Comparison of ENCODE assay signal across 12 cellular contexts in the genomic region with DNA sequence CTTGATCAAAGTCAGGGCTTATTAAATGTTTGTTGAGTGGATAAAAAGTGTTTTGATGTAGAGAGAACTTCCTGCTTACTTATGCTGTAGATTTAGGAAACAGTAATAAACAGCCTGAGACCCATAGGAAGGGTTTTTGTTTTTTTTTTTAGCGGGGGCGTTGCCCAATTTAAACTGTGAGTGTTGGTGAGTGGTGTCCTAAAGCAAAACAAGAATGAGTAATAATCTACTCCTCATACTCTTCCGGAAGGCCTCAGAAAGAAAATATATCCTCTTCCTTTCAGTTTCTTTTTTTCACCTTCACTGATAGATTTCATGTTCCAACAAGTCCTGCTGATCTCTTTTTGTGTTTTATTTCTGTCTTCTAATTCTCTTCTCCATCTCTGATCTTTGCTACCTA.
DNase-seq lines count a peak whose midpoint lies in the region; ATAC-seq and TF ChIP-seq lines count a peak whose summit lies in the region.
"Had no signal": no experiment of that assay in that cellular context is flagged by ENCODE, and none has a peak within 500 bp of the region (broad histone marks: within the 10 kb centered on the region; RNA-seq: fewer than 3 reads in every experiment).

No MANE protein-coding gene starts in this region.

- no peaks in the 10 kb centered on the region for H3K27me3 Mint-ChIP-seq in activated T-cell treated with anti-CD3 and anti-CD28 coated beads, Interleukin-2, amount 50 U/mL, for 4 hours (ENCODE audit: low read depth)
- peaks cover 4% of the 10 kb centered on the region for H3K27me3 Mint-ChIP-seq in brain
- H3K27me3 Mint-ChIP-seq in stimulated activated naive B cell treated with anti-CD40 and anti-IgM and Interleukin-4, amounts not matched to agents 10 μg/mL and 1 μg/mL and 100 μg/mL, for 72 hours = peaks cover 6 to 16% of the 10 kb centered on the region in 2 donors

- H3K9me3 Mint-ChIP-seq in activated T-cell treated with anti-CD3 and anti-CD28 coated beads, Interleukin-2, amount 50 U/mL, for 4 hours = no peaks in the 10 kb centered on the region
- H3K9me3 Mint-ChIP-seq in brain = peaks cover 0 to 5% (median 0%) of the 10 kb centered on the region in 5 experiments
- H3K9me3 Mint-ChIP-seq in stimulated activated effector memory CD8-positive, alpha-beta T cell treated with anti-CD3 and anti-CD28 coated beads, Interleukin-12 subunit alpha, Interleukin-12 subunit beta, amount 100 ng/mL, for 72 hours = no peaks in the 10 kb centered on the region
- no peaks in the 10 kb centered on the region for H3K9me3 Mint-ChIP-seq in stimulated activated naive B cell treated with anti-CD40 and anti-IgM and Interleukin-4, amounts not matched to agents 10 μg/mL and 1 μg/mL and 100 μg/mL, for 72 hours

- no peaks in the 10 kb centered on the region for H3K36me3 Mint-ChIP-seq in activated T-cell treated with anti-CD3 and anti-CD28 coated beads, Interleukin-2, amount 50 U/mL, for 4 hours (ENCODE audit: insufficient read depth)
- H3K36me3 Mint-ChIP-seq in brain = no peaks in the 10 kb centered on the region
- no peaks in the 10 kb centered on the region for H3K36me3 Mint-ChIP-seq in stimulated activated effector memory CD8-positive, alpha-beta T cell treated with anti-CD3 and anti-CD28 coated beads, Interleukin-12 subunit alpha, Interleukin-12 subunit beta, amount 100 ng/mL, for 72 hours
- no peaks in the 10 kb centered on the region for H3K36me3 Mint-ChIP-seq in stimulated activated naive B cell treated with anti-CD40 and anti-IgM and Interleukin-4, amounts not matched to agents 10 μg/mL and 1 μg/mL and 100 μg/mL, for 72 hours

- TF ChIP-seq CTCF in brain (conservative IDR thresholded peaks at IDR 0.05) = no peak

- ATAC-seq in activated T-cell treated with anti-CD3 and anti-CD28 coated beads, Interleukin-2, amount 50 U/mL, for 4 hours = no peak
- peak; percentile 77 for ATAC-seq in HG03064 (IDR thresholded peaks at IDR 0.05; ENCODE audit: low read depth, unreplicated experiment)
- peak; percentile 71 for ATAC-seq in stimulated activated effector memory CD8-positive, alpha-beta T cell treated with anti-CD3 and anti-CD28 coated beads, Interleukin-12 subunit alpha, Interleukin-12 subunit beta, amount 100 ng/mL, for 72 hours
- ATAC-seq in stimulated activated naive B cell treated with anti-CD40 and anti-IgM and Interleukin-4, amounts not matched to agents 10 μg/mL and 1 μg/mL and 100 μg/mL, for 72 hours (replicated peaks) = no peak
- ATAC-seq in GM21786 (IDR thresholded peaks at IDR 0.05; ENCODE audit: unreplicated experiment) = no peak

- no peak for DNase-seq in activated T-cell treated with anti-CD3 and anti-CD28 coated beads, Interleukin-2, amount 50 U/mL, for 4 hours
- DNase-seq in activated T-cell treated with anti-CD3 and anti-CD28 coated beads for 4 hours = no peak
- DNase-seq in stimulated activated effector memory CD8-positive, alpha-beta T cell treated with anti-CD3 and anti-CD28 coated beads, Interleukin-12 subunit alpha, Interleukin-12 subunit beta, amount 100 ng/mL, for 72 hours (ENCODE audit: low spot score in 2 of 2) = no peak
- DNase-seq in stimulated activated naive B cell treated with anti-CD40 and anti-IgM and Interleukin-4, amounts not matched to agents 10 μg/mL and 1 μg/mL and 100 μg/mL, for 72 hours = no peak
- DNase-seq in dermis blood vessel endothelial cell = no peak
- DNase-seq: amygdala, erythroblast, kidney glomerular epithelial cell, NCI-H1048 had no signal

- peak overlapping the region in 3 of 5 experiments; percentile 41 to 83 (median 71) for H3K27ac Mint-ChIP-seq in brain
- peak overlapping the region; percentile 52 for H3K27ac Mint-ChIP-seq in stimulated activated effector memory CD8-positive, alpha-beta T cell treated with anti-CD3 and anti-CD28 coated beads, Interleukin-12 subunit alpha, Interleukin-12 subunit beta, amount 100 ng/mL, for 72 hours
- no peak overlapping the region for H3K27ac Mint-ChIP-seq in stimulated activated naive B cell treated with anti-CD40 and anti-IgM and Interleukin-4, amounts not matched to agents 10 μg/mL and 1 μg/mL and 100 μg/mL, for 72 hours

- peak overlapping the region; percentile 31 for H3K4me3 Mint-ChIP-seq in activated T-cell treated with anti-CD3 and anti-CD28 coated beads, Interleukin-2, amount 50 U/mL, for 4 hours
- peak overlapping the region in 1 of 5 experiments; percentile 8 for H3K4me3 Mint-ChIP-seq in brain
- H3K4me3 Mint-ChIP-seq in stimulated activated effector memory CD8-positive, alpha-beta T cell treated with anti-CD3 and anti-CD28 coated beads, Interleukin-12 subunit alpha, Interleukin-12 subunit beta, amount 100 ng/mL, for 72 hours = peak overlapping the region; percentile 45
- no peak overlapping the region for H3K4me3 Mint-ChIP-seq in stimulated activated naive B cell treated with anti-CD40 and anti-IgM and Interleukin-4, amounts not matched to agents 10 μg/mL and 1 μg/mL and 100 μg/mL, for 72 hours

- H3K4me1 Mint-ChIP-seq in activated T-cell treated with anti-CD3 and anti-CD28 coated beads, Interleukin-2, amount 50 U/mL, for 4 hours (ENCODE audit: low read depth) = peaks cover 6% of the 10 kb centered on the region
- peaks cover 62% of the 10 kb centered on the region for H3K4me1 Mint-ChIP-seq in brain
- H3K4me1 Mint-ChIP-seq in stimulated activated effector memory CD8-positive, alpha-beta T cell treated with anti-CD3 and anti-CD28 coated beads, Interleukin-12 subunit alpha, Interleukin-12 subunit beta, amount 100 ng/mL, for 72 hours = peaks cover 6% of the 10 kb centered on the region
- no peaks in the 10 kb centered on the region for H3K4me1 Mint-ChIP-seq in stimulated activated naive B cell treated with anti-CD40 and anti-IgM and Interleukin-4, amounts not matched to agents 10 μg/mL and 1 μg/mL and 100 μg/mL, for 72 hours

Comparison
In these comparisons a context has a peak if more than half of its experiments do, and no peak if none do; other contexts are left out.
1. ATAC-seq: peak in HG03064 (single experiment) and stimulated activated effector memory CD8-positive, alpha-beta T cell treated with anti-CD3 and anti-CD28 coated beads, Interleukin-12 subunit alpha, Interleukin-12 subunit beta, amount 100 ng/mL, for 72 hours (single experiment); none in activated T-cell treated with anti-CD3 and anti-CD28 coated beads, Interleukin-2, amount 50 U/mL, for 4 hours (0 of 2), stimulated activated naive B cell treated with anti-CD40 and anti-IgM and Interleukin-4, amounts not matched to agents 10 μg/mL and 1 μg/mL and 100 μg/mL, for 72 hours (0 of 2) and GM21786 (single experiment).
2. H3K4me3 Mint-ChIP-seq: peak in activated T-cell treated with anti-CD3 and anti-CD28 coated beads, Interleukin-2, amount 50 U/mL, for 4 hours (single experiment) and stimulated activated effector memory CD8-positive, alpha-beta T cell treated with anti-CD3 and anti-CD28 coated beads, Interleukin-12 subunit alpha, Interleukin-12 subunit beta, amount 100 ng/mL, for 72 hours (single experiment); none in stimulated activated naive B cell treated with anti-CD40 and anti-IgM and Interleukin-4, amounts not matched to agents 10 μg/mL and 1 μg/mL and 100 μg/mL, for 72 hours (0 of 2).